31 cellular contexts compared by ENCODE assay signal in genomic region chr5:135694906-135695305, GRCh38.
"Had no signal": no experiment of that assay in that cellular context is flagged by ENCODE, and none has a peak within 500 bp of the region (broad histone marks: within the 10 kb centered on the region; RNA-seq: fewer than 3 reads in every experiment).

No MANE protein-coding gene starts in this region.

- H3K9ac ChIP-seq: SK-N-SH had no signal

- H3K36me3 Mint-ChIP-seq: activated naive CD4-positive, alpha-beta T cell treated with anti-CD3 and anti-CD28 coated beads, Interleukin-2, amount 10 ng/mL, durations not matched to agents 7 days and 5 days; activated naive CD8-positive, alpha-beta T cell; WTC11 had no signal

- H3K9me3 Mint-ChIP-seq: activated CD4-positive, alpha-beta T cell treated with anti-CD3 and anti-CD28 coated beads, Interleukin-2, amount 10 ng/mL, durations not matched to agents 7 days and 5 days; activated naive CD4-positive, alpha-beta T cell treated with anti-CD3 and anti-CD28 coated beads, Interleukin-2, amount 10 ng/mL, durations not matched to agents 7 days and 5 days; activated naive CD8-positive, alpha-beta T cell treated with anti-CD3 and anti-CD28 coated beads, Interleukin-2, amount 50 U/mL, for 24 hours; activated T-cell treated with anti-CD3 and anti-CD28 coated beads, Interleukin-2, amount 50 U/mL, for 4 hours; T-helper 1 cell treated with Interleukin-12 subunit alpha and Interleukin-12 subunit beta and Interleukin-4 antibody, amounts not matched to agents 30 μg/mL and 1 μg/mL, for 36 hours; T-helper 2 cell treated with Interferon-gamma antibody and Interleukin-4, amounts not matched to agents 5 μg/mL and 100 μg/mL, for 36 hours; WTC11 had no signal

- H3K27me3 Mint-ChIP-seq: activated naive CD4-positive, alpha-beta T cell treated with anti-CD3 and anti-CD28 coated beads, Interleukin-2, amount 10 ng/mL, durations not matched to agents 7 days and 5 days had no signal

- H3K9me3 ChIP-seq: Peyer's patch, SJSA1, SK-N-SH had no signal

- H3K27ac ChIP-seq: brain microvascular endothelial cell, Peyer's patch, SJSA1 had no signal

- H3K4me3 ChIP-seq: Peyer's patch, SJSA1 had no signal

- H3K36me3 ChIP-seq: brain microvascular endothelial cell, Peyer's patch, SJSA1 had no signal

- H3K27ac Mint-ChIP-seq: activated CD4-positive, alpha-beta T cell treated with anti-CD3 and anti-CD28 coated beads for 36 hours; activated CD4-positive, alpha-beta T cell treated with anti-CD3 and anti-CD28 coated beads, Interleukin-2, amount 10 ng/mL, durations not matched to agents 7 days and 5 days; activated CD8-positive, alpha-beta T cell treated with anti-CD3 and anti-CD28 coated beads, Interleukin-2, amount 10 ng/mL, durations not matched to agents 7 days and 5 days; activated naive CD4-positive, alpha-beta T cell treated with anti-CD3 and anti-CD28 coated beads, Interleukin-2, amount 10 ng/mL, durations not matched to agents 7 days and 5 days; activated naive CD8-positive, alpha-beta T cell; activated naive CD8-positive, alpha-beta T cell treated with anti-CD3 and anti-CD28 coated beads, Interleukin-2, amount 50 U/mL, for 24 hours; T-helper 1 cell treated with Interleukin-12 subunit alpha and Interleukin-12 subunit beta and Interleukin-4 antibody, amounts not matched to agents 30 μg/mL and 1 μg/mL, for 36 hours; T-helper 2 cell treated with Interferon-gamma antibody and Interleukin-4, amounts not matched to agents 5 μg/mL and 100 μg/mL, for 36 hours; WTC11 had no signal

- H3K27me3 ChIP-seq: brain microvascular endothelial cell, Peyer's patch, SJSA1 had no signal

- H3K4me3 Mint-ChIP-seq: activated CD4-positive, alpha-beta T cell treated with anti-CD3 and anti-CD28 coated beads for 36 hours; activated CD4-positive, alpha-beta T cell treated with anti-CD3 and anti-CD28 coated beads, Interleukin-2, amount 10 ng/mL, durations not matched to agents 7 days and 5 days; activated CD8-positive, alpha-beta T cell treated with anti-CD3 and anti-CD28 coated beads, Interleukin-2, amount 10 ng/mL, durations not matched to agents 7 days and 5 days; activated naive CD4-positive, alpha-beta T cell treated with anti-CD3 and anti-CD28 coated beads, Interleukin-2, amount 10 ng/mL, durations not matched to agents 7 days and 5 days; activated naive CD8-positive, alpha-beta T cell; activated naive CD8-positive, alpha-beta T cell treated with anti-CD3 and anti-CD28 coated beads, Interleukin-2, amount 50 U/mL, for 24 hours; activated T-cell treated with anti-CD3 and anti-CD28 coated beads, Interleukin-2, amount 50 U/mL, for 4 hours; T-helper 1 cell treated with Interleukin-12 subunit alpha and Interleukin-12 subunit beta and Interleukin-4 antibody, amounts not matched to agents 30 μg/mL and 1 μg/mL, for 36 hours; T-helper 2 cell treated with Interferon-gamma antibody and Interleukin-4, amounts not matched to agents 5 μg/mL and 100 μg/mL, for 36 hours; WTC11 had no signal

- H3K4me1 ChIP-seq: Peyer's patch had no signal

- H3K4me1 Mint-ChIP-seq: activated CD4-positive, alpha-beta T cell treated with anti-CD3 and anti-CD28 coated beads for 36 hours; activated CD4-positive, alpha-beta T cell treated with anti-CD3 and anti-CD28 coated beads, Interleukin-2, amount 10 ng/mL, durations not matched to agents 7 days and 5 days; activated naive CD4-positive, alpha-beta T cell treated with anti-CD3 and anti-CD28 coated beads, Interleukin-2, amount 10 ng/mL, durations not matched to agents 7 days and 5 days; activated naive CD8-positive, alpha-beta T cell treated with anti-CD3 and anti-CD28 coated beads, Interleukin-2, amount 50 U/mL, for 24 hours had no signal

- DNase-seq: activated CD4-positive, alpha-beta T cell treated with anti-CD3 and anti-CD28 coated beads for 36 hours; activated CD4-positive, alpha-beta T cell treated with anti-CD3 and anti-CD28 coated beads, Interleukin-2, amount 10 ng/mL, durations not matched to agents 7 days and 5 days; activated CD4-positive, alpha-beta T cell treated with anti-CD3 and anti-CD28 coated beads, Interleukin-2, amount 50 U/mL, for 48 hours; activated CD8-positive, alpha-beta T cell treated with anti-CD3 and anti-CD28 coated beads, Interleukin-2, amount 10 ng/mL, durations not matched to agents 7 days and 5 days; activated effector memory CD4-positive, alpha-beta T cell treated with Interleukin-2 at 50 U/mL for 16 hours; activated naive CD4-positive, alpha-beta T cell treated with anti-CD3 and anti-CD28 coated beads, Interleukin-2, amount 10 ng/mL, durations not matched to agents 7 days and 5 days; activated naive CD8-positive, alpha-beta T cell treated with anti-CD3 and anti-CD28 coated beads, Interleukin-2, amount 50 U/mL, for 24 hours; activated T-cell treated with anti-CD3 and anti-CD28 coated beads, Interleukin-2, amount 50 U/mL, for 4 hours; anterior cingulate cortex; brain microvascular endothelial cell; central memory CD4-positive, alpha-beta T cell; Karpas-422; KBM-7; NCI-H1105; NCI-H1417 treated with DMSO at 0.1 percent for 48 hours; NCI-H187 treated with DMSO at 0.1 percent for 48 hours; NCI-H2081; NCI-H2171 treated with DMSO at 0.1 percent for 48 hours; NCI-H2227 treated with DMSO at 0.1 percent for 48 hours; NCI-H446; PC-3; Peyer's patch; RPMI8226; SHP77 treated with DMSO at 0.1 percent for 48 hours; SK-N-SH had no signal

- H3K4me2 ChIP-seq: SK-N-SH had no signal

- ATAC-seq: activated CD4-positive, alpha-beta T cell treated with anti-CD3 and anti-CD28 coated beads for 36 hours; activated CD4-positive, CD25-positive, alpha-beta regulatory T cell treated with anti-CD3 and anti-CD28 coated beads, Interleukin-2, amount 50 U/mL, for 24 hours; activated CD8-positive, alpha-beta T cell treated with anti-CD3 and anti-CD28 coated beads, Interleukin-2, amount 10 ng/mL, durations not matched to agents 7 days and 5 days; activated naive CD8-positive, alpha-beta T cell treated with anti-CD3 and anti-CD28 coated beads, Interleukin-2, amount 50 U/mL, for 24 hours; activated T-cell treated with anti-CD3 and anti-CD28 coated beads, Interleukin-2, amount 50 U/mL, for 4 hours; PC-3; WTC11 had no signal
